ENCODE assay signal across 1 cellular context in the genomic region with DNA sequence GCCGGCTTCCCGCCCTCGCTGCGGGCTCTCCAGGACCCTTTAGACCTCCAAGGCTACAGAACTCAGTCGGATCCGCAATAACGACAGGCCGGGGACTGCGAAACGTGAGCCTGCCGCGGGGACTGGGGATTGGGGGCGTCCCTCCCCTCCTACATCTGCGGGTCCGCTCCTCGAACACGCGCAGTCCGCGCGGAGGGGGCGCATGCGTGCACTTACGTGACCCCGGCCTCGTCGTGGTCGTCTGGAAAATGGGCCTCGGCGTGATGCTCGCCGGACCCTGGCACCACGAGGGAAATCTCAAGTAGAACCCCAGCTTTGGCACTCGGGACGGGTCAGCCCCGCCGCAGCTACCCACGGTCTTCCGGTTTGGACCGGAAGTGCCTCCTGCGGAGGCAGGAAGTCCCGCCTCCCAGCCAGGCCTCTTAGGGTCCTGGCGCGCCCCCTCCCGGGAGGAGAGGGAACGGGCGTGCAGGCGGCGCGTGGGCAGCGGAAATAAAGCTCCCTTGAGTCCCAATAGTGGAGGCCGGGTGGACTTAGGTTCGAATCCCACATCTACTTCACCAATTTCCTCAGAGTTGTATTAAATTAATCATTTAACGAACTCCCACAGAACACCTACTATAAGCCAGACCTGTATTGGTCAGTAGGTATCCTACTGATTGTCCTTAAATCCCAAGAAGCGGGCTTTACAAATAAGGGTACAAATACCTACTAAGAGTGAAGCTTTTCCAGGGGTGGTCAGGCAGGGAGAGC.
TF ChIP-seq lines count a peak whose summit lies in the region.

Gene TAF1C (minus strand): TSS at position 373 of the 753 bp plus-strand sequence. CDS start 2,069 bp downstream, outside the sequence.

TF ChIP-seq in WTC11, 78 proteins besides CTCF, POLR2A, EP300 and RAD21 (continued from another document):
- peak; percentile 77; the same call in 1 of the 2 replicates for TF ChIP-seq ARID4B (CRISPR knock-in tag; IDR thresholded peaks at IDR 0.05; ENCODE audit: borderline replicate concordance)
- TF ChIP-seq MAX (CRISPR knock-in tag; IDR thresholded peaks at IDR 0.05), result peak; percentile 77
- TF ChIP-seq FOXK1 (CRISPR knock-in tag; IDR thresholded peaks at IDR 0.05), result peak; percentile 81
- TF ChIP-seq ZNF121 (CRISPR knock-in tag; IDR thresholded peaks at IDR 0.05), result no peak
